ENCODE assay signal across 10 cellular contexts in the genomic region with DNA sequence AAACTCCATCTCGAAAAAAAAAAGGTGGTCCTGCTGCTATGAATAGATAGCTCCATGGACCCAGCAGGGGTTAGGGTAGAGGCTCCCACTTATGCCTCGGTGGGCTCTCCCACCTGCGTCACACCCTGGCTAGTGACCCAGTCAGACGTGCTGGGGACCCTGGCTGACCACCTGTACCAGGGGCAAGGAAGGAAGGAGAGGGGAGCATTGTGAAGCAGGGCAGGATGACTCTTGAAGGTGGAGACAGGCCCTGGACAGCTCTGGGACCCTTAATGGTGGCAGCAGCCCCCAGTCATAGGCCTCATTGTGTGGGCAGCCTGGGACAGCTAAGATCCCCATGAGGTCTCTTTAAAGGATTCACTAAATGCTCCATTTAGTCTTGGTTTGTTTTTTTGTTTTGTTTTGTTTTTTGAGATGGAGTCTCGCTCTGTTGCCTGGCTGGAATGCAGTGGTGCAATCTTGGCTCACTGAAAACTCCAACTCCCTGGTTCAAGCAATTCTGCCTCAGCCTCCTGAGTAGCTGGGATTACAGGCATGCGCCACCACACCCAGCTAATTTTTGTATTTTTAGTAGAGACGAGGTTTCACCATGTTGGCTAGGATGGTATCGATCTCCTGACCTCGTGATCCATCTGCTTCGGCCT. TPM values are rescaled to one million over a fixed set of nuclear protein-coding genes. Genes with fewer than 3 reads are reported as not detected.
DNase-seq lines count a peak whose midpoint lies in the region; ATAC-seq and TF ChIP-seq lines count a peak whose summit lies in the region.
"Had no signal": no experiment of that assay in that cellular context is flagged by ENCODE, and none has a peak within 500 bp of the region (broad histone marks: within the 10 kb centered on the region; RNA-seq: fewer than 3 reads in every experiment).

No MANE protein-coding gene starts in this region.

- H3K36me3 ChIP-seq in endodermal cell (ENCODE audit: control insufficient read depth, insufficient read depth, low read length), result peaks cover 38% of the 10 kb centered on the region

- no peaks in the 10 kb centered on the region for H3K27me3 Mint-ChIP-seq in activated naive CD8-positive, alpha-beta T cell
- H3K27me3 Mint-ChIP-seq in activated naive CD8-positive, alpha-beta T cell treated with anti-CD3 and anti-CD28 coated beads, Interleukin-2, amount 50 U/mL, for 24 hours, result no peaks in the 10 kb centered on the region
- H3K27me3 Mint-ChIP-seq in endodermal cell (ENCODE audit: insufficient read depth), result peaks cover 3% of the 10 kb centered on the region

- peaks cover 65% of the 10 kb centered on the region for H3K4me1 Mint-ChIP-seq in activated naive CD8-positive, alpha-beta T cell (ENCODE audit: low read depth)
- H3K4me1 Mint-ChIP-seq in activated naive CD8-positive, alpha-beta T cell treated with anti-CD3 and anti-CD28 coated beads, Interleukin-2, amount 50 U/mL, for 24 hours, result peaks cover 51% of the 10 kb centered on the region
- peaks cover 14% of the 10 kb centered on the region for H3K4me1 Mint-ChIP-seq in endodermal cell

- DNase-seq in activated naive CD8-positive, alpha-beta T cell treated with anti-CD3 and anti-CD28 coated beads, Interleukin-2, amount 50 U/mL, for 24 hours, result no peak
- DNase-seq in endodermal cell, result no peak
- no peak for DNase-seq in substantia nigra (lab: John Stamatoyannopoulos, UW)
- DNase-seq in stimulated activated naive CD4-positive, alpha-beta T cell treated with Interleukin-2 at 50 U/mL for 16 hours (lab: John Stamatoyannopoulos, UW), result no peak
- no peak for DNase-seq in 8988T
- DNase-seq: effector CD8-positive, alpha-beta T cell; Karpas-422; NCI-H510A; nucleus accumbens had no signal

- H3K4me3 ChIP-seq in endodermal cell (ENCODE audit: low read length), result no peak overlapping the region

- H3K9me3 ChIP-seq in endodermal cell (ENCODE audit: control insufficient read depth, low read length), result no peaks in the 10 kb centered on the region

- H3K36me3 Mint-ChIP-seq in activated naive CD8-positive, alpha-beta T cell, result peaks cover 13% of the 10 kb centered on the region
- H3K36me3 Mint-ChIP-seq in activated naive CD8-positive, alpha-beta T cell treated with anti-CD3 and anti-CD28 coated beads, Interleukin-2, amount 50 U/mL, for 24 hours (ENCODE audit: low read depth), result peaks cover 42% of the 10 kb centered on the region
- H3K36me3 Mint-ChIP-seq in endodermal cell (ENCODE audit: low read depth), result peaks cover 34% of the 10 kb centered on the region

- no peaks in the 10 kb centered on the region for H3K27me3 ChIP-seq in endodermal cell (ENCODE audit: control insufficient read depth, insufficient read depth, low read length, poor library complexity, severe bottlenecking)

- no peak overlapping the region for H3K27ac ChIP-seq in endodermal cell (ENCODE audit: low read depth, low read length)
- peak overlapping the region; percentile 66 for H3K27ac ChIP-seq in substantia nigra (ENCODE audit: low read depth, low read length, poor library complexity, severe bottlenecking)

- H3K9me3 Mint-ChIP-seq in activated naive CD8-positive, alpha-beta T cell (ENCODE audit: low read depth), result no peaks in the 10 kb centered on the region
- H3K9me3 Mint-ChIP-seq in activated naive CD8-positive, alpha-beta T cell treated with anti-CD3 and anti-CD28 coated beads, Interleukin-2, amount 50 U/mL, for 24 hours, result no peaks in the 10 kb centered on the region
- H3K9me3 Mint-ChIP-seq in endodermal cell, result no peaks in the 10 kb centered on the region

- peaks cover 10% of the 10 kb centered on the region for H3K4me1 ChIP-seq in endodermal cell (ENCODE audit: control insufficient read depth, insufficient read depth, low read length)

- 86 to 94% methylated on average over 3 to 10 of the region's 10 CpGs for WGBS in endodermal cell (ENCODE audit: insufficient coverage in 1 of 2, insufficient read length in 1 of 2), 2 experiments

- peak overlapping the region; percentile 78 for H3K27ac Mint-ChIP-seq in activated naive CD8-positive, alpha-beta T cell
- no peak overlapping the region for H3K27ac Mint-ChIP-seq in activated naive CD8-positive, alpha-beta T cell treated with anti-CD3 and anti-CD28 coated beads, Interleukin-2, amount 50 U/mL, for 24 hours
- H3K27ac Mint-ChIP-seq in endodermal cell, result peak overlapping the region; percentile 52

- ATAC-seq in activated naive CD8-positive, alpha-beta T cell treated with anti-CD3 and anti-CD28 coated beads, Interleukin-2, amount 50 U/mL, for 24 hours, result no peak

- no peak for TF ChIP-seq CTCF in endodermal cell (conservative IDR thresholded peaks at IDR 0.05)

- H3K9ac ChIP-seq in endodermal cell (ENCODE audit: extremely low read depth, low read length, poor library complexity, severe bottlenecking), result no peak overlapping the region

- no peak overlapping the region for H3K4me3 Mint-ChIP-seq in activated naive CD8-positive, alpha-beta T cell
- no peak overlapping the region for H3K4me3 Mint-ChIP-seq in activated naive CD8-positive, alpha-beta T cell treated with anti-CD3 and anti-CD28 coated beads, Interleukin-2, amount 50 U/mL, for 24 hours
- no peak overlapping the region for H3K4me3 Mint-ChIP-seq in endodermal cell

RNA-seq across cellular contexts. Expression of a gene that starts 10.4 kb away (rescaled TPM):
- 10 to 100 TPM; 23.5 to 25.5 TPM for total RNA-seq in endodermal cell
- 50.9 TPM for polyA plus RNA-seq in endodermal cell (2013, experiment 1 of 2)
- polyA plus RNA-seq in endodermal cell (2013, experiment 2 of 2), result 42.8 TPM

RNA-seq across cellular contexts. Expression of a gene that starts 14.3 kb away (rescaled TPM):
- total RNA-seq in endodermal cell, result 100 to 1,000 TPM in 1 of 2 donors, 10 to 100 TPM in 1; 98.4 to 117 TPM
- polyA plus RNA-seq in endodermal cell (2013, experiment 1 of 2), result 115 TPM
- 106 TPM for polyA plus RNA-seq in endodermal cell (2013, experiment 2 of 2)

RNA-seq across cellular contexts. Expression of a gene that starts 19.9 kb away (rescaled TPM):
- 1 to 10 TPM; 1.8 to 5.0 TPM for total RNA-seq in endodermal cell
- polyA plus RNA-seq in endodermal cell (2013, experiment 1 of 2), result 1.8 TPM
- polyA plus RNA-seq in endodermal cell (2013, experiment 2 of 2), result 2.2 TPM

RNA-seq across cellular contexts. Expression of a gene that starts 20.8 kb away (rescaled TPM):
- total RNA-seq in endodermal cell, result 100 to 1,000 TPM; 224 to 284 TPM
- 186 TPM for polyA plus RNA-seq in endodermal cell (2013, experiment 1 of 2)
- 215 TPM for polyA plus RNA-seq in endodermal cell (2013, experiment 2 of 2)

RNA-seq across cellular contexts. Expression of a gene that starts 22.7 kb away (rescaled TPM):
- total RNA-seq in endodermal cell, result 100 to 1,000 TPM; 280 to 315 TPM
- 351 TPM for polyA plus RNA-seq in endodermal cell (2013, experiment 1 of 2)
- polyA plus RNA-seq in endodermal cell (2013, experiment 2 of 2), result 338 TPM
